ENCODE assay signal across 8 cellular contexts in genomic region chr17:17685775-17686291, GRCh38. TPM values are rescaled to one million over a fixed set of nuclear protein-coding genes. Genes with fewer than 3 reads are reported as not detected.
DNase-seq lines count a peak whose midpoint lies in the region; ATAC-seq lines count a peak whose summit lies in the region.

No MANE protein-coding gene starts in this region.

- intact Hi-C loops in sciatic nerve (cut with DNase I): loop anchor here (10.0 kb wide), 1 partner anchor 109 kb away; no protein-coding TSS in a partner anchor

- ATAC-seq in sciatic nerve: peak; percentile 16
- no peak for ATAC-seq in HG03354 (IDR thresholded peaks at IDR 0.05; ENCODE audit: poor library complexity, severe bottlenecking, unreplicated experiment)
- no peak for ATAC-seq in HG03135 (IDR thresholded peaks at IDR 0.05; ENCODE audit: unreplicated experiment)
- ATAC-seq in HG02852 (IDR thresholded peaks at IDR 0.05; ENCODE audit: unreplicated experiment): no peak

- peak; percentile 12 for DNase-seq in DMS79 treated with DMSO at 0.1 percent for 48 hours (lab: John Stamatoyannopoulos, UW)
- DNase-seq in DMS79 (lab: John Stamatoyannopoulos, UW): no peak
- peak; percentile 60 for DNase-seq in SK-MEL-5 (ENCODE audit: low read depth, low spot score)
- peak; percentile 85 for DNase-seq in fibroblast of peridontal ligament (ENCODE audit: extremely low read depth)
- no peak for DNase-seq in sciatic nerve (ENCODE audit: low spot score)

- in situ Hi-C loops in SK-MEL-5 (cut with HindIII; ENCODE audit: low pct_unique_long_range_greater_than_20kb, low sequenced_read_pairs): no loop called here

RNA-seq across cellular contexts. Expression of gene RAI1, which starts 4.6 kb away (rescaled TPM):
- 9.4 and 15.9 TPM in 2 replicates for total RNA-seq in SK-MEL-5 (2014; rRNA removed; shearing (Covaris generic))
- 59.3 and 80.8 TPM in 2 replicates for polyA plus RNA-seq in SK-MEL-5 (2015; cell fraction: cytosol; rRNA removed)
- 57.7 and 83.7 TPM in 2 replicates for polyA plus RNA-seq in SK-MEL-5 (2015; cell fraction: nucleus; rRNA removed)
- total RNA-seq in sciatic nerve: 62.0 TPM

Comparison
In these comparisons a context has a peak if more than half of its experiments do, and no peak if none do; other contexts are left out.
1. DNase-seq: peak in DMS79 treated with DMSO at 0.1 percent for 48 hours (single experiment), SK-MEL-5 (single experiment) and fibroblast of peridontal ligament (single experiment); none in DMS79 (single experiment) and sciatic nerve (single experiment).